9 cellular contexts compared by ENCODE assay signal in genomic region chr1:20476260-20477038, GRCh38. TPM values are rescaled to one million over a fixed set of nuclear protein-coding genes. Genes with fewer than 3 reads are reported as not detected.
DNase-seq lines count a peak whose midpoint lies in the region; ATAC-seq and TF ChIP-seq lines count a peak whose summit lies in the region.
"Had no signal": no experiment of that assay in that cellular context is flagged by ENCODE, and none has a peak within 500 bp of the region (broad histone marks: within the 10 kb centered on the region; RNA-seq: fewer than 3 reads in every experiment).

No MANE protein-coding gene starts in this region.

- POLR2A ChIA-PET in T-cell (lab: Charles Lee) = no interaction called here

- peak overlapping the region in 3 of 4 donors; percentile 84 to 93 (median 91) for H3K27ac ChIP-seq in Peyer's patch

- H3K36me3 Mint-ChIP-seq in glutamatergic neuron (ENCODE audit: unreplicated experiment) (no peaks in the 10 kb centered on the region), T-cell (no peaks in the 10 kb centered on the region)

- no peaks in the 10 kb centered on the region for H3K9me3 ChIP-seq in Peyer's patch

- H3K27ac Mint-ChIP-seq in glutamatergic neuron (ENCODE audit: unreplicated experiment) = no peak overlapping the region
- H3K27ac Mint-ChIP-seq in T-cell = no peak overlapping the region

- peaks cover 2% of the 10 kb centered on the region for H3K27me3 Mint-ChIP-seq in glutamatergic neuron (ENCODE audit: unreplicated experiment)
- H3K27me3 Mint-ChIP-seq in T-cell = peaks cover 80 to 89% of the 10 kb centered on the region in 2 donors

- H3K27me3 ChIP-seq in Peyer's patch = peaks cover 0 to 7% of the 10 kb centered on the region in 2 donors

- in situ Hi-C loops in GM13976 (cut with MboI; ENCODE audit: low sequenced_read_pairs, unreplicated experiment) = loop anchor here (25.0 kb wide), 1 partner anchor 564 kb away; the partner anchor contains the start of gene PLA2G2E

- DNase-seq in EH (ENCODE audit: low read depth) (peak; percentile 72), Peyer's patch (peak in 2 of 3 donors; percentile 93 to 96), glutamatergic neuron (peak; percentile 64), nucleus accumbens (lab: John Stamatoyannopoulos, UW) (peak in 37 of 56 donors; percentile 12 to 86 (median 54)), T-cell (no peak), GM13976 (ENCODE audit: low spot score) (no peak)
- DNase-seq: activated CD4-positive, CD25-positive, alpha-beta regulatory T cell had no signal

- ATAC-seq in HG03108 (IDR thresholded peaks at IDR 0.05; ENCODE audit: unreplicated experiment) (no peak), GM18520 (IDR thresholded peaks at IDR 0.05; ENCODE audit: unreplicated experiment) (no peak), T-cell (replicated peaks in 1 of 4) (no peak)

- TF ChIP-seq CTCF in Peyer's patch (IDR thresholded peaks at IDR 0.05) = no peak
- TF ChIP-seq CTCF in glutamatergic neuron (IDR thresholded peaks at IDR 0.05; ENCODE audit: partially characterized antibody, unreplicated experiment) = no peak
- no peak for TF ChIP-seq CTCF in GM13976 (IDR thresholded peaks at IDR 0.05; ENCODE audit: borderline replicate concordance, control extremely low read depth, extremely low read depth, insufficient read depth, missing control alignments)

- H3K4me3 Mint-ChIP-seq in glutamatergic neuron (ENCODE audit: unreplicated experiment) = no peak overlapping the region
- no peak overlapping the region for H3K4me3 Mint-ChIP-seq in T-cell

- TF ChIP-seq POLR2A in Peyer's patch (IDR thresholded peaks at IDR 0.05) = peak; percentile 63 to 78

- peak overlapping the region in 2 of 4 donors; percentile 44 to 51 for H3K4me3 ChIP-seq in Peyer's patch

- peaks cover 0 to 73% (median 4%) of the 10 kb centered on the region in 4 donors for H3K4me1 ChIP-seq in Peyer's patch

- no peaks in the 10 kb centered on the region for H3K36me3 ChIP-seq in Peyer's patch

- H3K4me1 Mint-ChIP-seq in glutamatergic neuron (ENCODE audit: low read depth, unreplicated experiment) (peaks cover 34% of the 10 kb centered on the region), T-cell (peaks cover 0 to 6% (median 3%) of the 10 kb centered on the region in 3 donors)

- CTCF ChIA-PET in T-cell (lab: Charles Lee) = no interaction called here

- H3K9me3 Mint-ChIP-seq in glutamatergic neuron (ENCODE audit: unreplicated experiment) = peaks cover 5% of the 10 kb centered on the region
- no peaks in the 10 kb centered on the region for H3K9me3 Mint-ChIP-seq in T-cell

RNA-seq across cellular contexts. Expression of gene CAMK2N1, which starts 9.6 kb away (rescaled TPM):
- 10 to 100 TPM; 18.2 to 89.7 (median 75.1) TPM for total RNA-seq in Peyer's patch
- total RNA-seq in glutamatergic neuron (ENCODE audit: unreplicated experiment) = 120 TPM
- total RNA-seq in T-cell = 1 to 10 TPM; 2.5 to 7.9 (median 7.1) TPM

RNA-seq across cellular contexts. Expression of gene MUL1, which starts 31.5 kb away (rescaled TPM):
- total RNA-seq in Peyer's patch (10 to 100 TPM in 3 of 4 donors, 1 to 10 TPM in 1; 5.8 to 42.9 (median 28.7) TPM), glutamatergic neuron (ENCODE audit: unreplicated experiment) (32.4 TPM), T-cell (10 to 100 TPM; 18.0 to 21.4 (median 20.8) TPM)

Comparison
In these comparisons a context has a peak if more than half of its experiments do, and no peak if none do; other contexts are left out.
1. DNase-seq: peak in EH (single experiment), Peyer's patch (2 of 3), glutamatergic neuron (single experiment) and nucleus accumbens (37 of 56); none in T-cell (0 of 34) and GM13976 (single experiment).